Comparison of ENCODE assay signal across 8 cellular contexts in the genomic region with DNA sequence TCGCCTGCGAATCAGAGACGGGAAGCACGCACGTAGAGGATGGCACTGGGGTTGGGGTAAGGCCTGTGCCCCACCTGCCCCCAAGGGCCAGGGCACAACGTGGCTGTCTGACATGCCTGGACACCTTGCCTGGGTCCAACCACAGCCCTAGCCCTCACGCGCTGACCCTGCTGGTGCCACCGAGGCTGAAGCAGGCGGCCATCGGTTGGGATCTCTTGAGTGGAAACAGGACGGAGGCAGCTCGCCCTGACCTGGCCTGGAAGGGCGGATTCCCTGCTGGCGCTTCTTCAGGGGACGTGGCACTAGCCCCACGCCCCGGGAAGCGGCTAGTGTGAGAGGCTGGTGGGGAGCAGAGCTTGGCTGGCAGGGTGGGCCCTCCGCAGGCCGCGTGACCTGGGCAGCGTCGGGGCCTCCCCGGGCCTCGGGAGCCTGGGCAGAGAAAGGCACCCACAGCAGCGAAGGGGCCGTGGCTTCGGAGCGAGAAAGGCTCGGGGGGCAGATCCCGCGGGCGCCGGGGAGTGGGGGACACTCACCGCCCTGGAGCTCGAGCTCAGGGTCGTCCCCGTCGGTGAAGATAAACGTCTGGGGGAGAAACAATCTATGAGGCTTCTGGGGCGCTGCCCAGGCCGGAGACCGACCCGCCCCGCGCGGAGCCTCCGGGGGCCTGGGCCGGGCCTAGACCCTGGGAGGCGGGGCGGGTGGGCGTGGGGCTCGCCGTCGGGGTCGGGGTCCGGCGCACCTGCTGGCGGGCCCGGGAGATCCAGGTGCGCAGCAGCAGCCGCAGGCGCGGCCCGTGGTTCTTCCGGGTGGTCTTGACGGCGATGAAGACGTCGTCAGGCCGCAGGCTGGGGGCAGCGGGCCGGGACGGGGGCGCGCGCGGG. TPM values are rescaled to one million over a fixed set of nuclear protein-coding genes. Genes with fewer than 3 reads are reported as not detected.
DNase-seq lines count a peak whose midpoint lies in the region; ATAC-seq and TF ChIP-seq lines count a peak whose summit lies in the region.

No MANE protein-coding gene starts in this region.

- H3K4me2 ChIP-seq in hepatocyte (peak overlapping the region; percentile 98), smooth muscle cell (peak overlapping the region; percentile 87)

- 28% methylated on average over 48 of the region's 79 CpGs for WGBS in hepatocyte (ENCODE audit: low lambda C conversion rate, missing lambda C conversion rate)
- 36% methylated on average over 30 of the region's 79 CpGs for WGBS in smooth muscle cell (ENCODE audit: low lambda C conversion rate)

- H3K27ac ChIP-seq in hepatocyte (peak overlapping the region; percentile 67), smooth muscle cell (ENCODE audit: low read depth) (no peak overlapping the region)

- H3K9ac ChIP-seq in smooth muscle cell (ENCODE audit: low read depth): peak overlapping the region; percentile 68

- H3K27me3 Mint-ChIP-seq in activated naive CD4-positive, alpha-beta T cell treated with anti-CD3 and anti-CD28 coated beads, Interleukin-2, amount 50 U/mL, for 24 hours: no peaks in the 10 kb centered on the region
- H3K27me3 Mint-ChIP-seq in activated T-helper 17 cell treated with anti-CD3 and anti-CD28 coated beads, Interleukin-2, amount 50 U/mL, for 72 hours: no peaks in the 10 kb centered on the region

- H3K9me3 ChIP-seq in hepatocyte (ENCODE audit: low read depth) (no peaks in the 10 kb centered on the region), smooth muscle cell (replicated peaks; ENCODE audit: low read depth) (no peaks in the 10 kb centered on the region)

- H3K36me3 ChIP-seq in hepatocyte (replicated peaks; ENCODE audit: insufficient read depth, low read depth) (no peaks in the 10 kb centered on the region), smooth muscle cell (ENCODE audit: low read depth) (no peaks in the 10 kb centered on the region)

- peaks cover 14% of the 10 kb centered on the region for H3K4me1 Mint-ChIP-seq in activated naive CD4-positive, alpha-beta T cell treated with anti-CD3 and anti-CD28 coated beads, Interleukin-2, amount 50 U/mL, for 24 hours
- no peaks in the 10 kb centered on the region for H3K4me1 Mint-ChIP-seq in activated T-helper 17 cell treated with anti-CD3 and anti-CD28 coated beads, Interleukin-2, amount 50 U/mL, for 72 hours

- H3K4me1 ChIP-seq in hepatocyte (ENCODE audit: insufficient read depth) (peaks cover 17% of the 10 kb centered on the region), smooth muscle cell (ENCODE audit: low read depth) (peaks cover 16% of the 10 kb centered on the region)

- H3K79me2 ChIP-seq in hepatocyte: peaks cover 28% of the 10 kb centered on the region
- peaks cover 23% of the 10 kb centered on the region for H3K79me2 ChIP-seq in smooth muscle cell (ENCODE audit: low read depth)

- H2AFZ ChIP-seq in hepatocyte (peak overlapping the region; percentile 45), smooth muscle cell (ENCODE audit: low read depth) (peak overlapping the region; percentile 19)

- no peak overlapping the region for H3K27ac Mint-ChIP-seq in activated naive CD4-positive, alpha-beta T cell treated with anti-CD3 and anti-CD28 coated beads, Interleukin-2, amount 50 U/mL, for 24 hours
- peak overlapping the region; percentile 84 for H3K27ac Mint-ChIP-seq in activated T-helper 17 cell treated with anti-CD3 and anti-CD28 coated beads, Interleukin-2, amount 50 U/mL, for 72 hours

- peak overlapping the region; percentile 87 for H3K4me3 Mint-ChIP-seq in activated naive CD4-positive, alpha-beta T cell treated with anti-CD3 and anti-CD28 coated beads, Interleukin-2, amount 50 U/mL, for 24 hours
- H3K4me3 Mint-ChIP-seq in activated T-helper 17 cell treated with anti-CD3 and anti-CD28 coated beads, Interleukin-2, amount 50 U/mL, for 72 hours: peak overlapping the region; percentile 87

- TF ChIP-seq CTCF in hepatocyte (IDR thresholded peaks at IDR 0.05; ENCODE audit: poor library complexity) (no peak), smooth muscle cell (IDR thresholded peaks at IDR 0.05; ENCODE audit: borderline replicate concordance, insufficient read depth, poor library complexity, severe bottlenecking) (no peak)

- H3K36me3 Mint-ChIP-seq in activated naive CD4-positive, alpha-beta T cell treated with anti-CD3 and anti-CD28 coated beads, Interleukin-2, amount 50 U/mL, for 24 hours: no peaks in the 10 kb centered on the region
- peaks cover 17% of the 10 kb centered on the region for H3K36me3 Mint-ChIP-seq in activated T-helper 17 cell treated with anti-CD3 and anti-CD28 coated beads, Interleukin-2, amount 50 U/mL, for 72 hours (ENCODE audit: low read depth)

- H3K9me2 ChIP-seq in hepatocyte (replicated peaks; ENCODE audit: insufficient read depth): no peaks in the 10 kb centered on the region

- H3K27me3 ChIP-seq in hepatocyte: no peaks in the 10 kb centered on the region
- H3K27me3 ChIP-seq in smooth muscle cell (ENCODE audit: low read depth): no peaks in the 10 kb centered on the region

- H3F3A ChIP-seq in smooth muscle cell (ENCODE audit: low read depth): no peaks in the 10 kb centered on the region

- H3K9me3 Mint-ChIP-seq in activated naive CD4-positive, alpha-beta T cell treated with anti-CD3 and anti-CD28 coated beads, Interleukin-2, amount 50 U/mL, for 24 hours: no peaks in the 10 kb centered on the region
- H3K9me3 Mint-ChIP-seq in activated T-helper 17 cell treated with anti-CD3 and anti-CD28 coated beads, Interleukin-2, amount 50 U/mL, for 72 hours: no peaks in the 10 kb centered on the region

- peak; percentile 24 for ATAC-seq in activated T-helper 17 cell treated with anti-CD3 and anti-CD28 coated beads, Interleukin-2, amount 50 U/mL, for 72 hours (replicated peaks)
- ATAC-seq in HG03521 (IDR thresholded peaks at IDR 0.05; ENCODE audit: unreplicated experiment): no peak
- ATAC-seq in HG03108 (IDR thresholded peaks at IDR 0.05; ENCODE audit: unreplicated experiment): no peak

- H3K4me3 ChIP-seq in hepatocyte (peak overlapping the region; percentile 83), smooth muscle cell (peak overlapping the region; percentile 55)

- DNase-seq in activated naive CD4-positive, alpha-beta T cell treated with Interleukin-2 at 50 U/mL for 16 hours: no peak
- DNase-seq in hepatocyte (ENCODE audit: low spot score) (peak; percentile 46), smooth muscle cell (lab: John Stamatoyannopoulos, UW; ENCODE audit: unreplicated experiment) (no peak)
- no peak for DNase-seq in effector CD8-positive, alpha-beta T cell (lab: John Stamatoyannopoulos, UW)

- peaks cover 3% of the 10 kb centered on the region for H4K20me1 ChIP-seq in hepatocyte (ENCODE audit: insufficient read depth, poor library complexity, severe bottlenecking)
- H4K20me1 ChIP-seq in smooth muscle cell (ENCODE audit: low read depth): peaks cover 7% of the 10 kb centered on the region

RNA-seq across cellular contexts. Expression of gene RFNG, which starts 0.6 kb away (rescaled TPM):
- 10 to 100 TPM; 21.1 to 25.2 TPM for total RNA-seq in activated T-helper 17 cell treated with anti-CD3 and anti-CD28 coated beads, Interleukin-2, amount 50 U/mL, for 72 hours
- total RNA-seq in hepatocyte (39.6 and 43.2 TPM in 2 replicates), smooth muscle cell (20.3 and 27.1 TPM in 2 replicates)
- polyA plus RNA-seq in hepatocyte (109 and 118 TPM in 2 replicates), smooth muscle cell (54.9 and 58.8 TPM in 2 replicates)

RNA-seq across cellular contexts. Expression of gene GPS1, which starts 0.7 kb away (rescaled TPM):
- total RNA-seq in activated T-helper 17 cell treated with anti-CD3 and anti-CD28 coated beads, Interleukin-2, amount 50 U/mL, for 72 hours: 10 to 100 TPM; 46.2 to 97.2 TPM
- total RNA-seq in hepatocyte (101 and 124 TPM in 2 replicates), smooth muscle cell (72.0 and 93.7 TPM in 2 replicates)
- polyA plus RNA-seq in hepatocyte (160 and 167 TPM in 2 replicates), smooth muscle cell (134 and 143 TPM in 2 replicates)

RNA-seq across cellular contexts. Expression of gene DCXR, which starts 13.5 kb away (rescaled TPM):
- 10 to 100 TPM; 63.1 to 91.0 TPM for total RNA-seq in activated T-helper 17 cell treated with anti-CD3 and anti-CD28 coated beads, Interleukin-2, amount 50 U/mL, for 72 hours
- total RNA-seq in hepatocyte (118 and 125 TPM in 2 replicates), smooth muscle cell (34.9 and 46.4 TPM in 2 replicates)
- polyA plus RNA-seq in hepatocyte (185 and 207 TPM in 2 replicates), smooth muscle cell (84.4 and 89.4 TPM in 2 replicates)

RNA-seq across cellular contexts. Expression of gene DUS1L, which starts 14.6 kb away (rescaled TPM):
- 100 to 1,000 TPM in 1 of 2 donors, 10 to 100 TPM in 1; 59.7 to 129 TPM for total RNA-seq in activated T-helper 17 cell treated with anti-CD3 and anti-CD28 coated beads, Interleukin-2, amount 50 U/mL, for 72 hours
- total RNA-seq in hepatocyte (71.5 and 71.9 TPM in 2 replicates), smooth muscle cell (30.7 and 49.4 TPM in 2 replicates)
- polyA plus RNA-seq in hepatocyte (160 and 202 TPM in 2 replicates), smooth muscle cell (125 and 141 TPM in 2 replicates)

RNA-seq across cellular contexts. Expression of gene RAC3, which starts 19.5 kb away (rescaled TPM):
- total RNA-seq in activated T-helper 17 cell treated with anti-CD3 and anti-CD28 coated beads, Interleukin-2, amount 50 U/mL, for 72 hours: 1 to 10 TPM; 6.6 to 7.7 TPM
- total RNA-seq in hepatocyte (11.8 and 13.7 TPM in 2 replicates), smooth muscle cell (29.2 and 33.0 TPM in 2 replicates)
- polyA plus RNA-seq in hepatocyte (5.2 and 5.5 TPM in 2 replicates), smooth muscle cell (12.1 and 15.3 TPM in 2 replicates)
